Comparison of ENCODE assay signal across 8 cellular contexts in the genomic region with DNA sequence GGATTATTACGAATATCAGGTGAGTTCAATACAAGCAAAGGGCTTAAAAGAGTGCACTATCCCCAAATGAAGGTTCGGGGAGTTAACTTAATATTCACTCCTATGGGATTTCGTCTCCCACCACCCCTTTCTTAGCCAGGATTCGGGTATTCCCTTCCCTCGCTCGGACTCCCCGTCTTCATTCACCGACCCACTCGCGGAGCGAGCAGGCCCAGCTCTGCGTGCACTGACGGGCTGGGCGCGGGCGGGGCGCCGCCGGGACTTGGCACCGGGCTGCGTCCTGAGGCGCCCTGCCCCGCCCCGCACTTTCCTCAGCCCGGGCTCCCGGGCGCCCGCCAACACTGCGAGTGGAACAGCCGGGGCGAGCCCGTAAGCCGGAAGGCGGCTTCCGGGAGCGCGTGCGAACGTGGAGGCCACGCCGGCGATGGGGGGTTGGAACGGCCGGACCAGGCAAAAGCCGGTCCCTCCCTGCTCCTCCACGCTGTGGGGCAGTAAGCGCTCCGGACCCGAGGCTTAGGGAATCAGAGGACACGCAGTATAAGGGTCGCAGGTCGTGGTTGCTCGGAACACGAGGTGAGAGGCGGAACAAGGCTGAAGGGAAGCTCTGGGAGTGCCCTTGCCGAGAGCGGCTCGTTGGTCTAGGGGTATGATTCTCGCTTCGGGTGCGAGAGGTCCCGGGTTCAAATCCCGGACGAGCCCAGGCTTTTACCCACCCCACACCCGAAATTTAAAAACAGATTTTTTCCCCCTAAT.
DNase-seq lines count a peak whose midpoint lies in the region; ATAC-seq and TF ChIP-seq lines count a peak whose summit lies in the region.

No MANE protein-coding gene starts in this region.

- DNase-seq in AG09309 (ENCODE audit: low read depth) (peak; percentile 41), NCI-H226 (peak; percentile 66), kidney glomerular epithelial cell (lab: John Stamatoyannopoulos, UW) (peak; percentile 73)
- peak; percentile 79 for DNase-seq in activated CD4-positive, CD25-positive, alpha-beta regulatory T cell treated with anti-CD3 and anti-CD28 coated beads, Interleukin-2, amount 50 U/mL, for 16 hours (ENCODE audit: low read depth, low spot score)
- peak; percentile 84 for DNase-seq in central memory CD4-positive, alpha-beta T cell
- peak; percentile 81 to 82 for DNase-seq in stimulated activated CD4-positive, alpha-beta T cell treated with anti-CD3 and anti-CD28 coated beads, Interleukin-15, amount 100 ng/mL, for 48 hours (ENCODE audit: low read depth in 2 of 2)

- TF ChIP-seq CTCF in AG09309 (IDR thresholded peaks at IDR 0.05; ENCODE audit: control insufficient read depth, insufficient read depth, low read depth, low read length, missing control alignments): no peak

- peak overlapping the region; percentile 75 for H3K4me3 ChIP-seq in AG09309 (ENCODE audit: control insufficient read depth, low read depth, low read length)

- peak; percentile 54 for ATAC-seq in GM19023 (IDR thresholded peaks at IDR 0.05; ENCODE audit: unreplicated experiment)
- ATAC-seq in HG03196 (IDR thresholded peaks at IDR 0.05; ENCODE audit: unreplicated experiment): peak; percentile 54

Comparison
In these comparisons a context has a peak if more than half of its experiments do, and no peak if none do; other contexts are left out.
1. Peak in every context shown above with its lines: DNase-seq, ATAC-seq and H3K4me3 ChIP-seq.